Comparison of ENCODE assay signal across 8 cellular contexts in the genomic region with DNA sequence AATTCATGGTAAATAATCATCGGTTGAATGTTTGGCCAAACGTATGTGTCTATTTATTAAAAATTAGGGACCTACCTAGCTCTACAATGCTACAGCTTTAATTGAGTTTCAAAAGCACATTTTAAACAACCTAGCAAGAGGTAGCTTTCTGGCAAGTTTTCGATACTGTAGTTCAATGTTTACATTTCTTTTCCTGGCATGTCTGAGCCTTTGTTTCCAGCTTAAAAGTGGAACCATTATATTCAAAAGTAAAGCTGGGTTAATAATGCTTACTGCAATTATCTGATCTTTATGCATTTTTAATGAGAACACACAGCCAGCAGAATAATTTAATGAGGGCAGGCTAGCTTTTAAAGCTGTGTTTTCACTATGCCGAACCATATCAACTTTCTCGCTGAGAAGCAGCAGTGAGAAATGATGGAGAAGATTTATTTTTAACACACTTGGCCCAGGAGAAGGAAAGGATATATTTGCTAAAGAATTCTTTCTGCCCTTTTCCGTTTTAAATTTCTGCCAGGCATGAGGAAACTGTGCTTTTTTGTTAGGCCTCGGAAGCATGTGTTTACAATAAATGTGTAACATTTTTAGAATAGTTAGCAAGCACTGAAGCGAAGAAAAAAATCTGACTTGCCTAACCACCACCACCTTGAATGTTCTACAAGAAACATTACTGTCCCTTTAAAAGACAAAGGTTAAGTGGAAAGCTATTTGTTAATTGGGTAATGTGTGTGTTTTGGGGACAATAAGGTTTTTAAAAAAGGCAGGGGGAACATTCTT. TPM values are rescaled to one million over a fixed set of nuclear protein-coding genes. Genes with fewer than 3 reads are reported as not detected.
A peak's percentile ranks its signal among the peaks of the same experiment; 100 is the strongest.
DNase-seq lines count a peak whose midpoint lies in the region; ATAC-seq lines count a peak whose summit lies in the region.

No MANE protein-coding gene starts in this region.

- CTCF ChIA-PET in activated naive CD4-positive, alpha-beta T cell treated with anti-CD3 and anti-CD28 coated beads for 36 hours (lab: Charles Lee) = interaction anchor here (0.6 to 4.5 kb wide), 10 partner anchors 28 to 240 kb away, joined by 3 to 33 read pairs (median 3); a partner anchor contains a TSS
- CTCF ChIA-PET in T-cell (lab: Charles Lee) = interaction anchor here in 1 of 2 donors (0.6 to 4.5 kb wide), 5 partner anchors 13 to 114 kb away, joined by 3 to 26 read pairs (median 4); no protein-coding TSS in a partner anchor

- no peak for ATAC-seq in T-cell (replicated peaks in 1 of 4)
- no peak for ATAC-seq in HG02852 (IDR thresholded peaks at IDR 0.05; ENCODE audit: unreplicated experiment)

- intact Hi-C loops in activated naive CD4-positive, alpha-beta T cell treated with anti-CD3 and anti-CD28 coated beads for 36 hours (cut with micrococcal nuclease) = loop anchor here (1.0 to 10.0 kb wide), 12 partner anchors 33 to 1832 kb away; a partner anchor contains a TSS

- H3K4me2 ChIP-seq in skeletal muscle satellite cell (ENCODE audit: low read length) = peak overlapping the region; percentile 92

- H3K27me3 Mint-ChIP-seq in activated naive CD4-positive, alpha-beta T cell treated with anti-CD3 and anti-CD28 coated beads for 36 hours (ENCODE audit: low read depth) = no peaks in the 10 kb centered on the region
- H3K27me3 Mint-ChIP-seq in T-cell = no peaks in the 10 kb centered on the region

- peaks cover 33% of the 10 kb centered on the region for H3K4me1 ChIP-seq in skeletal muscle satellite cell (ENCODE audit: control insufficient read depth, insufficient read depth, low read length)

- POLR2A ChIA-PET in T-cell (lab: Charles Lee) = interaction anchor here (0.5 to 4.2 kb wide), 9 partner anchors 8 to 212 kb away, joined by 3 to 63 read pairs (median 4); a partner anchor contains a TSS

- peak overlapping the region; percentile 87 for H3K27ac Mint-ChIP-seq in activated naive CD4-positive, alpha-beta T cell treated with anti-CD3 and anti-CD28 coated beads for 36 hours
- H3K27ac Mint-ChIP-seq in T-cell = peak overlapping the region; percentile 79 to 97

- no peaks in the 10 kb centered on the region for H3K36me3 Mint-ChIP-seq in activated naive CD4-positive, alpha-beta T cell treated with anti-CD3 and anti-CD28 coated beads for 36 hours (ENCODE audit: low read depth)
- H3K36me3 Mint-ChIP-seq in T-cell = peaks cover 3% of the 10 kb centered on the region

- H3K9me3 Mint-ChIP-seq in activated naive CD4-positive, alpha-beta T cell treated with anti-CD3 and anti-CD28 coated beads for 36 hours = no peaks in the 10 kb centered on the region
- no peaks in the 10 kb centered on the region for H3K9me3 Mint-ChIP-seq in T-cell

- no peaks in the 10 kb centered on the region for H3K9me3 ChIP-seq in skeletal muscle satellite cell (replicated peaks; ENCODE audit: low read length)

- H3K9ac ChIP-seq in skeletal muscle satellite cell (ENCODE audit: low read depth, low read length) = peak overlapping the region; percentile 88

- in situ Hi-C loops in KBM-7 (cut with MboI; ENCODE audit: low pct_unique_long_range_greater_than_20kb, low sequenced_read_pairs) = loop anchor here (25.0 kb wide), 1 partner anchor 89 kb away; no protein-coding TSS in a partner anchor

- peak overlapping the region; percentile 79 for H3K4me3 Mint-ChIP-seq in activated naive CD4-positive, alpha-beta T cell treated with anti-CD3 and anti-CD28 coated beads for 36 hours
- H3K4me3 Mint-ChIP-seq in T-cell = peak overlapping the region; percentile 79 to 93 (median 85)

- no peaks in the 10 kb centered on the region for H3K27me3 ChIP-seq in skeletal muscle satellite cell (ENCODE audit: control insufficient read depth, insufficient read depth, low read length)

- H3K4me3 ChIP-seq in skeletal muscle satellite cell (ENCODE audit: low read length) = peak overlapping the region; percentile 76

- H3K4me1 Mint-ChIP-seq in activated naive CD4-positive, alpha-beta T cell treated with anti-CD3 and anti-CD28 coated beads for 36 hours (ENCODE audit: low read depth) = peaks cover 41% of the 10 kb centered on the region
- H3K4me1 Mint-ChIP-seq in T-cell = peaks cover 49 to 56% (median 54%) of the 10 kb centered on the region in 3 donors

- H3K36me3 ChIP-seq in skeletal muscle satellite cell (ENCODE audit: insufficient read depth, low read length) = no peaks in the 10 kb centered on the region

- no peak for DNase-seq in activated naive CD4-positive, alpha-beta T cell treated with anti-CD3 and anti-CD28 coated beads for 36 hours
- no peak for DNase-seq in activated naive CD4-positive, alpha-beta T cell treated with anti-CD3 and anti-CD28 coated beads, Interleukin-2, amount 50 U/mL, for 16 hours
- DNase-seq in T-cell = no peak
- peak; percentile 74 for DNase-seq in glomerular visceral epithelial cell (ENCODE audit: extremely low spot score)
- no peak for DNase-seq in NCI-H2196 (lab: John Stamatoyannopoulos, UW; ENCODE audit: unreplicated experiment)
- no peak for DNase-seq in KBM-7

RNA-seq across cellular contexts. Expression of a gene that starts 1.0 kb away (rescaled TPM):
- 10 to 100 TPM; 16.8 to 18.8 TPM for total RNA-seq in activated naive CD4-positive, alpha-beta T cell treated with anti-CD3 and anti-CD28 coated beads for 36 hours
- total RNA-seq in T-cell = 10 to 100 TPM; 21.0 to 33.7 (median 28.5) TPM
- 28.6 and 29.7 TPM in 2 replicates for total RNA-seq in skeletal muscle satellite cell (2012; rRNA removed)
